In the genomic region with DNA sequence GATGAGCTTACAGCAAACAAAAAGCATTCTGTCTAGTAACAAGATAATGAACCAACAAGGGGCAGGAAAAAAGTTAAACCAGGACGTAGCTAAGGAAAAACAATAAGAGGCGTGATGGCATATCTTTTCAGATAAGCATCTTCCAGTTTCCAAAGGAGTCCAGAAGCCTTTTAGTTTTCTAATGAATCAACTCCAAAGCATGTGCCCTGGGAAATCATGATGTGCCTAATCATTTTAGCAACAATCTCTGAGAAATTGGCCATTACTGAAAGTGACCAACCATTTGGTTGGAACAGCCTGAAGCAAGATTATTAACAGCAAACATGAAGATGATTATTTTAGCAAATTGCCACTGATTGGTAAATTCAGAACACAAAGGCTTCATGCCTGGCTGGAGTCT, we compare ENCODE assay signal across 27 cellular contexts.
"Had no signal": no experiment of that assay in that cellular context is flagged by ENCODE, and none has a peak within 500 bp of the region (broad histone marks: within the 10 kb centered on the region; RNA-seq: fewer than 3 reads in every experiment).

No MANE protein-coding gene starts in this region.

- H3K9me3 Mint-ChIP-seq: dendritic cell treated with granulocyte-macrophage colony-stimulating factor and Interleukin-4, amounts not matched to agents 40 ng/mL and 50 ng/mL, for 4 days; stimulated activated naive CD8-positive, alpha-beta T cell treated with anti-CD3 and anti-CD28 coated beads, Interleukin-15, Interleukin-2, amounts not matched to agents 100 ng/mL and 50 ng/mL, for 24 hours had no signal

- H3K27me3 ChIP-seq: colonic mucosa, foreskin keratinocyte, gastroesophageal sphincter, hepatocyte, neural progenitor cell, right atrium auricular region, tibial nerve, uterus had no signal

- H3K4me3 ChIP-seq: colonic mucosa, gastroesophageal sphincter, heart left ventricle, hepatocyte, mucosa of descending colon, neural progenitor cell, prostate gland, right atrium auricular region, skin epidermis, thoracic aorta, tibial nerve, upper lobe of right lung, uterus had no signal

- DNase-seq: colonic mucosa; effector CD8-positive, alpha-beta T cell; endodermal cell; heart left ventricle; kidney; mesenchymal stem cell; mucosa of descending colon; naive B cell; stimulated activated CD4-positive, alpha-beta T cell treated with anti-CD3 and anti-CD28 coated beads, Interleukin-15, amount 100 ng/mL, for 24 hours; stimulated activated CD4-positive, alpha-beta T cell treated with anti-CD3 and anti-CD28 coated beads, Interleukin-2, amount 100 ng/mL, for 48 hours; stimulated activated naive B cell treated with anti-CD40 and anti-IgM and Interleukin-4, amounts not matched to agents 10 μg/mL and 1 μg/mL and 100 μg/mL, for 72 hours; upper lobe of right lung; uterus had no signal

- H3K4me1 ChIP-seq: colonic mucosa, prostate gland, upper lobe of right lung, uterus had no signal

- H3K9ac ChIP-seq: neural progenitor cell had no signal

- H3K36me3 Mint-ChIP-seq: mesothelial cell of epicardium; naive B cell; neural progenitor cell; stimulated activated naive B cell treated with anti-CD40 and anti-IgM and Interleukin-4, amounts not matched to agents 10 μg/mL and 1 μg/mL and 100 μg/mL, for 72 hours had no signal

- H2AFZ ChIP-seq: hepatocyte, neural progenitor cell had no signal

- H3K4me1 Mint-ChIP-seq: naive B cell; nephron; stimulated activated naive B cell treated with anti-CD40 and anti-IgM and Interleukin-4, amounts not matched to agents 10 μg/mL and 1 μg/mL and 100 μg/mL, for 72 hours had no signal

- H3K4me3 Mint-ChIP-seq: dendritic cell treated with granulocyte-macrophage colony-stimulating factor and Interleukin-4, amounts not matched to agents 40 ng/mL and 50 ng/mL, for 4 days; endodermal cell; mesothelial cell of epicardium; naive B cell; nephron; neural progenitor cell; stimulated activated naive B cell treated with anti-CD40 and anti-IgM and Interleukin-4, amounts not matched to agents 10 μg/mL and 1 μg/mL and 100 μg/mL, for 72 hours; stimulated activated naive CD8-positive, alpha-beta T cell treated with anti-CD3 and anti-CD28 coated beads, Interleukin-15, Interleukin-2, amounts not matched to agents 100 ng/mL and 50 ng/mL, for 24 hours had no signal

- H3K79me2 ChIP-seq: hepatocyte had no signal

- H3K27ac Mint-ChIP-seq: dendritic cell treated with granulocyte-macrophage colony-stimulating factor and Interleukin-4, amounts not matched to agents 40 ng/mL and 50 ng/mL, for 4 days; endodermal cell; mesothelial cell of epicardium; naive B cell; nephron; neural progenitor cell; stimulated activated naive B cell treated with anti-CD40 and anti-IgM and Interleukin-4, amounts not matched to agents 10 μg/mL and 1 μg/mL and 100 μg/mL, for 72 hours; stimulated activated naive CD8-positive, alpha-beta T cell treated with anti-CD3 and anti-CD28 coated beads, Interleukin-15, Interleukin-2, amounts not matched to agents 100 ng/mL and 50 ng/mL, for 24 hours had no signal

- ATAC-seq: gastroesophageal sphincter; heart left ventricle; left lobe of liver; mucosa of descending colon; stimulated activated naive B cell treated with anti-CD40 and anti-IgM and Interleukin-4, amounts not matched to agents 10 μg/mL and 1 μg/mL and 100 μg/mL, for 72 hours; upper lobe of right lung had no signal

- H3K27ac ChIP-seq: colonic mucosa, foreskin keratinocyte, gastroesophageal sphincter, heart left ventricle, hepatocyte, neural progenitor cell, prostate gland, right atrium auricular region, thoracic aorta, tibial nerve, upper lobe of right lung, uterus had no signal

- H3K9me3 ChIP-seq: colonic mucosa, mucosa of descending colon, prostate gland, right atrium auricular region, thoracic aorta, upper lobe of right lung, uterus had no signal

- FAIRE-seq: kidney had no signal

- H3K36me3 ChIP-seq: colonic mucosa, gastroesophageal sphincter, heart left ventricle, neural progenitor cell, prostate gland, right atrium auricular region, thoracic aorta, tibial nerve, upper lobe of right lung, uterus had no signal

- H3K4me2 ChIP-seq: hepatocyte, neural progenitor cell had no signal
